In the genomic region with DNA sequence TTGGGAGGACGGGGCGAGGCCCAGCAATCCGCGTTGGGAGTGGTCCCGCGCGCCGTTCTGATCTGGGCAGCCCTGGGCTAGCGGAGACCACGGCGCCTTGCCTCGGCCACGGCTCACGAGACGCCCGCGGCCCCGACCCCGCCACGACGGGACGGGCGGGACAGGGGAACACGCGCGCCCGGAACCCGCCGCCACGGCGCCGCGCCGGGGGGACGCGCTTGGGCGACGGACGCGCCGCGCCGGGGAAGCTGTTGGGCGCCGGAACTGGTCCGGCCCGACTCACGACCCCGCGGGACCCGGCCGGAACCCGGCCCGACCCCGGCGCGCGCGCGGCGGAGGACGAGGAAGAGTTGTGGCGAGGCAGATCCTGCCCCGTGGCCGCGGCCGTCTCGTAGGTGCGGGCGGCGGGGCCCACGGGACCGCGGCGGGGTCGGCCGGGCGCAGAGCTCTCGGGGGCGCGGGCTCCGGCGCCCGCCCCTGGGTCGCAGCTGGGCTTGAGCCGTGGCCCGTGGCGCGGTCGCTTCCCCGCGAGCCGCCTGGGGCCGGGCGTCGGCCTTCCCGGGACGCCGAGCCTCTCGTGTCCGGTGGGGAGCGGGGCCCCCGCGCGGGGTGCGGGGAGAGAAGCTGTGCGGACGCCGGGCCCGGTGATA, we compare ENCODE assay signal across 9 cellular contexts. TPM values are rescaled to one million over a fixed set of nuclear protein-coding genes. Genes with fewer than 3 reads are reported as not detected.
DNase-seq lines count a peak whose midpoint lies in the region; ATAC-seq, FAIRE-seq and TF ChIP-seq lines count a peak whose summit lies in the region.
"Had no signal": no experiment of that assay in that cellular context is flagged by ENCODE, and none has a peak within 500 bp of the region (broad histone marks: within the 10 kb centered on the region; RNA-seq: fewer than 3 reads in every experiment).

A gene (plus strand): TSS at position 251 of the 650 bp plus-strand sequence. CDS start 6,830 bp downstream, outside the sequence.

- CTCF ChIA-PET in endothelial cell of umbilical vein (lab: Charles Lee) = interaction anchor here (1.5 kb wide), 1 partner anchor 73 kb away, joined by 3 read pairs; no protein-coding TSS in a partner anchor

- POLR2A ChIA-PET in endothelial cell of umbilical vein (lab: Charles Lee) = no interaction called here

- H3K4me1 ChIP-seq in endothelial cell of umbilical vein (ENCODE audit: control insufficient read depth, extremely low read depth, insufficient read depth, low read length) (peaks cover 8% of the 10 kb centered on the region), mononuclear cell (ENCODE audit: insufficient read depth, low read length) (peaks cover 51% of the 10 kb centered on the region)

- peak; percentile 82 for DNase-seq in COLO668 (lab: John Stamatoyannopoulos, UW; ENCODE audit: unreplicated experiment)
- DNase-seq in NCI-H69 (lab: John Stamatoyannopoulos, UW) = peak; percentile 60
- peak; percentile 92 for DNase-seq in activated CD8-positive, alpha-beta memory T cell treated with anti-CD3 and anti-CD28 coated beads, Interleukin-2, amount 50 U/mL, for 48 hours
- peak; percentile 26 for DNase-seq in endothelial cell of umbilical vein (ENCODE audit: low read depth, low spot score)
- peak; percentile 31 to 54 for DNase-seq in stimulated activated CD8-positive, alpha-beta memory T cell treated with anti-CD3 and anti-CD28 coated beads, Interleukin-2, amount 100 ng/mL, for 1 hour (ENCODE audit: low read depth in 2 of 2)

- peak within 1 kb of the TSS; percentile 50 for H3K27ac ChIP-seq in endothelial cell of umbilical vein (ENCODE audit: insufficient read depth, low read depth, low read length)

- TF ChIP-seq CTCF in endothelial cell of umbilical vein (IDR thresholded peaks at IDR 0.05; ENCODE audit: extremely low read depth in 1 of 2, insufficient read depth in 1 of 2, low read depth in 1 of 2, low read length in 2 of 2) = no peak

- no TSS peak for BruUV-seq in endothelial cell of umbilical vein (replicated peaks; lab: Mats Ljungman, UMichigan)

- H3K4me2 ChIP-seq in endothelial cell of umbilical vein (ENCODE audit: insufficient read depth, low read length) = peak within 1 kb of the TSS; percentile 80

- intact Hi-C loops in endothelial cell of umbilical vein (cut with micrococcal nuclease) = loop anchor here (1.0 to 5.0 kb wide), 2 partner anchors 124 to 151 kb away; a partner anchor contains a TSS

- peaks cover 42% of the 10 kb centered on the region for H3K79me2 ChIP-seq in endothelial cell of umbilical vein (ENCODE audit: control insufficient read depth, insufficient read depth, low read length)

- no peaks in the 10 kb centered on the region for H3K36me3 ChIP-seq in endothelial cell of umbilical vein (ENCODE audit: control insufficient read depth in 2 of 2, extremely low read depth in 1 of 2, insufficient read depth in 2 of 2, low read length in 2 of 2)

- H3K9ac ChIP-seq in endothelial cell of umbilical vein (replicated peaks; ENCODE audit: extremely low read depth, insufficient read depth, low read length) = peak within 1 kb of the TSS; percentile 80

- H2AFZ ChIP-seq in endothelial cell of umbilical vein (ENCODE audit: low read depth, low read length) = peak within 1 kb of the TSS; percentile 74

- H3K27me3 ChIP-seq in endothelial cell of umbilical vein (ENCODE audit: control insufficient read depth in 2 of 2, insufficient read depth in 2 of 2, low read length in 2 of 2) = peaks cover 7 to 10% of the 10 kb centered on the region in 2 experiments
- no peaks in the 10 kb centered on the region for H3K27me3 ChIP-seq in mononuclear cell (ENCODE audit: insufficient read depth, low read length)

- no peak for FAIRE-seq in endothelial cell of umbilical vein (lab: Jason Lieb, UNC)
- FAIRE-seq: colon had no signal

- no peaks in the 10 kb centered on the region for H3K9me3 ChIP-seq in endothelial cell of umbilical vein (replicated peaks; ENCODE audit: control insufficient read depth, insufficient read depth, low read length)
- H3K9me3 ChIP-seq in mononuclear cell (ENCODE audit: low read depth, low read length) = no peaks in the 10 kb centered on the region

- ATAC-seq in GM21529 (IDR thresholded peaks at IDR 0.05; ENCODE audit: unreplicated experiment) = peak; percentile 33
- ATAC-seq in GM21423 (IDR thresholded peaks at IDR 0.05; ENCODE audit: unreplicated experiment) = no peak

- dilution Hi-C loops in endothelial cell of umbilical vein (cut with MboI; ENCODE audit: extremely low pct_ligation_motif_present, low sequenced_read_pairs) = no loop called here

- no peaks in the 10 kb centered on the region for H3K9me1 ChIP-seq in endothelial cell of umbilical vein (replicated peaks; ENCODE audit: control insufficient read depth, extremely low read depth, insufficient read depth, low read length)

- peak within 1 kb of the TSS; percentile 78 to 97 (median 90) for H3K4me3 ChIP-seq in endothelial cell of umbilical vein (replicated peaks in 1 of 3; ENCODE audit: insufficient read depth in 1 of 3, low read depth in 1 of 3, low read length in 3 of 3)
- peak within 1 kb of the TSS; percentile 72 for H3K4me3 ChIP-seq in mononuclear cell (ENCODE audit: low read length)

- TF ChIP-seq POLR2A in endothelial cell of umbilical vein (IDR thresholded peaks at IDR 0.05; ENCODE audit: low read depth, low read length) = peak; percentile 68

- no peaks in the 10 kb centered on the region for H4K20me1 ChIP-seq in endothelial cell of umbilical vein (replicated peaks; ENCODE audit: control insufficient read depth, extremely low read depth, insufficient read depth, low read length)

TF ChIP-seq in endothelial cell of umbilical vein, 7 proteins besides CTCF, POLR2A, EP300 and RAD21:
- TF ChIP-seq POLR2AphosphoS5 (IDR thresholded peaks at IDR 0.05; ENCODE audit: insufficient read depth, low read depth, low read length) = peak; percentile 92
- TF ChIP-seq JUN (IDR thresholded peaks at IDR 0.05; ENCODE audit: borderline replicate concordance, insufficient read depth, insufficient read length, low read depth) = no peak

RNA-seq across cellular contexts. Expression of the gene that starts here (rescaled TPM):
- total RNA-seq in endothelial cell of umbilical vein = 32.7 and 33.2 TPM in 2 replicates
- 18.6 and 22.0 TPM in 2 replicates for polyA plus RNA-seq in endothelial cell of umbilical vein
- polyA plus RNA-seq in endothelial cell of umbilical vein (2011; cell fraction: cytosol; rRNA removed) = 17.8 and 20.1 TPM in 2 replicates
- polyA plus RNA-seq in endothelial cell of umbilical vein (2011; cell fraction: nucleus; rRNA removed) = 30.6 and 33.0 TPM in 2 replicates
- 16.2 and 23.4 TPM in 2 replicates for polyA plus RNA-seq in endothelial cell of umbilical vein (2012)
- 16.3 and 16.4 TPM in 2 replicates for polyA minus RNA-seq in endothelial cell of umbilical vein
- polyA minus RNA-seq in endothelial cell of umbilical vein (2011; cell fraction: cytosol; rRNA and poly(A)+ RNA removed) = 22.1 TPM
- 14.6 and 23.6 TPM in 2 replicates for polyA minus RNA-seq in endothelial cell of umbilical vein (2011; cell fraction: nucleus; rRNA and poly(A)+ RNA removed)
- 20.9 TPM for total RNA-seq in mononuclear cell

Comparison
In these comparisons a context has a peak if more than half of its experiments do, and no peak if none do; other contexts are left out.
1. DNase-seq: peak in every context shown above with its lines; median percentile 92 in activated CD8-positive, alpha-beta memory T cell treated with anti-CD3 and anti-CD28 coated beads, Interleukin-2, amount 50 U/mL, for 48 hours; 82 in COLO668; 60 in NCI-H69; 42 in stimulated activated CD8-positive, alpha-beta memory T cell treated with anti-CD3 and anti-CD28 coated beads, Interleukin-2, amount 100 ng/mL, for 1 hour; 26 in endothelial cell of umbilical vein.